19 cellular contexts compared by ENCODE assay signal in genomic region chr9:132116583-132116982, GRCh38.
"Had no signal": no experiment of that assay in that cellular context is flagged by ENCODE, and none has a peak within 500 bp of the region (broad histone marks: within the 10 kb centered on the region; RNA-seq: fewer than 3 reads in every experiment).

No MANE protein-coding gene starts in this region.

- DNase-seq: effector CD8-positive, alpha-beta T cell; erythroblast; head of caudate nucleus; left ventricle myocardium superior; lower lobe of right lung; naive thymus-derived CD8-positive, alpha-beta T cell; nephron progenitor cell; nucleus accumbens; stimulated activated CD4-positive, alpha-beta T cell treated with anti-CD3 and anti-CD28 coated beads, Interleukin-12 subunit alpha, Interleukin-12 subunit beta, amount 100 ng/mL, for 4 hours; stimulated activated CD4-positive, alpha-beta T cell treated with anti-CD3 and anti-CD28 coated beads, Interleukin-1b, Interleukin-23, amount 100 ng/mL, for 48 hours; stimulated activated CD4-positive, alpha-beta T cell treated with anti-CD3 and anti-CD28 coated beads, Interleukin-4, amount 100 ng/mL, for 1 hour; stimulated activated CD8-positive, alpha-beta memory T cell treated with anti-CD3 and anti-CD28 coated beads, Interleukin-4, amount 100 ng/mL, for 48 hours; stimulated activated naive CD4-positive, alpha-beta T cell; stimulated activated naive CD8-positive, alpha-beta T cell treated with anti-CD3 and anti-CD28 coated beads, Interleukin-15, amount 100 ng/mL, for 72 hours; thyroid gland; trophoblast cell had no signal

- H3K36me3 ChIP-seq: lower lobe of right lung, prostate gland, right atrium auricular region, thyroid gland had no signal

- H3K27me3 ChIP-seq: right atrium auricular region, thyroid gland had no signal

- H3K4me1 ChIP-seq: lower lobe of right lung, prostate gland, right atrium auricular region, thyroid gland had no signal

- H3K9me3 ChIP-seq: lower lobe of right lung, prostate gland, right atrium auricular region, thyroid gland had no signal

- H3K4me3 ChIP-seq: lower lobe of right lung, prostate gland, right atrium auricular region, smooth muscle cell, thyroid gland had no signal

- H3K27ac ChIP-seq: lower lobe of right lung, prostate gland, right atrium auricular region, thyroid gland had no signal
